Comparison of ENCODE assay signal across 9 cellular contexts in genomic region chr7:87144173-87144657, GRCh38. TPM values are rescaled to one million over a fixed set of nuclear protein-coding genes. Genes with fewer than 3 reads are reported as not detected.
DNase-seq lines count a peak whose midpoint lies in the region; ATAC-seq and TF ChIP-seq lines count a peak whose summit lies in the region.
"Had no signal": no experiment of that assay in that cellular context is flagged by ENCODE, and none has a peak within 500 bp of the region (broad histone marks: within the 10 kb centered on the region; RNA-seq: fewer than 3 reads in every experiment).

No MANE protein-coding gene starts in this region.

- TF ChIP-seq POLR2A in vagina (IDR thresholded peaks at IDR 0.05): no peak

- no peak overlapping the region for H3K4me3 Mint-ChIP-seq in activated CD8-positive, alpha-beta T cell treated with anti-CD3 and anti-CD28 coated beads, Interleukin-2, amount 10 ng/mL, durations not matched to agents 7 days and 5 days

- no peaks in the 10 kb centered on the region for H3K36me3 Mint-ChIP-seq in activated CD8-positive, alpha-beta T cell treated with anti-CD3 and anti-CD28 coated beads, Interleukin-2, amount 10 ng/mL, durations not matched to agents 7 days and 5 days (ENCODE audit: low read depth)

- CTCF ChIA-PET in activated CD8-positive, alpha-beta T cell treated with anti-CD3 and anti-CD28 coated beads, Interleukin-2, amount 10 ng/mL, durations not matched to agents 7 days and 5 days (lab: Charles Lee): no interaction called here

- H3K27ac ChIP-seq in coronary artery: no peak overlapping the region
- no peak overlapping the region for H3K27ac ChIP-seq in vagina

- no peaks in the 10 kb centered on the region for H3K36me3 ChIP-seq in vagina

- no peaks in the 10 kb centered on the region for H3K27me3 ChIP-seq in vagina

- H3K9me3 ChIP-seq in vagina: no peaks in the 10 kb centered on the region

- DNase-seq in activated CD8-positive, alpha-beta T cell treated with anti-CD3 and anti-CD28 coated beads, Interleukin-2, amount 10 ng/mL, durations not matched to agents 7 days and 5 days: no peak
- DNase-seq in coronary artery (ENCODE audit: low spot score) (no peak), HuH-7 (ENCODE audit: low spot score) (no peak), DMS79 (lab: John Stamatoyannopoulos, UW) (no peak), vagina (ENCODE audit: extremely low spot score in 2 of 2) (no peak)
- DNase-seq: mammary epithelial cell had no signal

- no peak overlapping the region for H3K27ac Mint-ChIP-seq in activated CD8-positive, alpha-beta T cell treated with anti-CD3 and anti-CD28 coated beads, Interleukin-2, amount 10 ng/mL, durations not matched to agents 7 days and 5 days

- peaks cover 12% of the 10 kb centered on the region for H3K4me1 Mint-ChIP-seq in activated CD8-positive, alpha-beta T cell treated with anti-CD3 and anti-CD28 coated beads, Interleukin-2, amount 10 ng/mL, durations not matched to agents 7 days and 5 days (ENCODE audit: low read depth)

- H3K4me1 ChIP-seq in vagina: no peaks in the 10 kb centered on the region

- H3K4me3 ChIP-seq in coronary artery: no peak overlapping the region
- no peak overlapping the region for H3K4me3 ChIP-seq in vagina

- H3K9me3 Mint-ChIP-seq in activated CD8-positive, alpha-beta T cell treated with anti-CD3 and anti-CD28 coated beads, Interleukin-2, amount 10 ng/mL, durations not matched to agents 7 days and 5 days (ENCODE audit: insufficient read depth): no peaks in the 10 kb centered on the region

- ATAC-seq in GM18511 (IDR thresholded peaks at IDR 0.05; ENCODE audit: unreplicated experiment) (peak; percentile 97), GM21367 (IDR thresholded peaks at IDR 0.05; ENCODE audit: unreplicated experiment) (peak; percentile 97), HG03097 (IDR thresholded peaks at IDR 0.05; ENCODE audit: low FRiP score, unreplicated experiment) (peak; percentile 93)
- ATAC-seq in activated CD8-positive, alpha-beta T cell treated with anti-CD3 and anti-CD28 coated beads, Interleukin-2, amount 10 ng/mL, durations not matched to agents 7 days and 5 days: peak; percentile 39

- peaks cover 8% of the 10 kb centered on the region for H3K27me3 Mint-ChIP-seq in activated CD8-positive, alpha-beta T cell treated with anti-CD3 and anti-CD28 coated beads, Interleukin-2, amount 10 ng/mL, durations not matched to agents 7 days and 5 days (ENCODE audit: low read depth)

- TF ChIP-seq CTCF in coronary artery (IDR thresholded peaks at IDR 0.05): no peak
- TF ChIP-seq CTCF in vagina (IDR thresholded peaks at IDR 0.05): no peak

- POLR2A ChIA-PET in activated CD8-positive, alpha-beta T cell treated with anti-CD3 and anti-CD28 coated beads, Interleukin-2, amount 10 ng/mL, durations not matched to agents 7 days and 5 days (lab: Charles Lee): interaction anchor here (2.6 kb wide), 1 partner anchor 8 kb away, joined by 16 read pairs; the partner anchor contains the start of gene DMTF1

- intact Hi-C loops in vagina (cut with DNase I): no loop called here

RNA-seq across cellular contexts. Expression of gene DMTF1, which starts 8.0 kb away (rescaled TPM):
- 10 to 100 TPM; 94.7 to 96.8 TPM for total RNA-seq in activated CD8-positive, alpha-beta T cell treated with anti-CD3 and anti-CD28 coated beads, Interleukin-2, amount 10 ng/mL, durations not matched to agents 7 days and 5 days
- 86.9 TPM for total RNA-seq in vagina

Comparison
In these comparisons a context has a peak if more than half of its experiments do, and no peak if none do; other contexts are left out.
1. ATAC-seq: peak in every context shown above with its lines; median percentile 97 in GM18511; 97 in GM21367; 93 in HG03097; 39 in activated CD8-positive, alpha-beta T cell treated with anti-CD3 and anti-CD28 coated beads, Interleukin-2, amount 10 ng/mL, durations not matched to agents 7 days and 5 days.